In the genomic region with DNA sequence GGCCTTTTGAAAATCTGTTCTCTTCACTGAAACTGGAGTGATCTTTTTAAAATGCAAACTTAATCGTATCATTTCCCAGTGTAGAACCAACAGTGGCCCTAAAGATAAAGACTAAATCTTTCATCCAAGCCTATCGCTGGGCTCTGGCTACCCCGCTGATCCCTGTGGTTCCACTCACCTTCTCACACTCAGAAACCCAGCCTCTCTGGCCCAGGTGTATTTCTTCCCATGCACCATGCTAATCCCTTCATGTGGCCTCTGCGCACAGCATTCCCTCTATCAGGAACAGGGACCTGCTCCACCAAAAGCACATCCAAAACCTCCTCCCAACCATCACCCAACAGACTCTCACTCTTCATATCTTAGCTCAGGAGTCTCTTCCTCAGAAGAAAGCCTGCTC, we compare ENCODE assay signal across 27 cellular contexts.
"Had no signal": no experiment of that assay in that cellular context is flagged by ENCODE, and none has a peak within 500 bp of the region (broad histone marks: within the 10 kb centered on the region; RNA-seq: fewer than 3 reads in every experiment).

No MANE protein-coding gene starts in this region.

- H2AFZ ChIP-seq: parathyroid adenoma had no signal

- H3K36me3 ChIP-seq: neutrophil, right lobe of liver, sigmoid colon, stomach, thoracic aorta, thyroid gland, tibial nerve, upper lobe of left lung, uterus had no signal

- H3K27me3 ChIP-seq: neutrophil, right lobe of liver, sigmoid colon, stomach, thyroid gland, tibial nerve, upper lobe of left lung, uterus had no signal

- H3K9ac ChIP-seq: parathyroid adenoma had no signal

- H3K4me3 Mint-ChIP-seq: naive B cell; naive thymus-derived CD8-positive, alpha-beta T cell; natural killer cell treated with Interleukin-12 subunit alpha and Interleukin-12 subunit beta and Interleukin-15 and Interleukin-18, amount 100 ng/mL, for 72 hours; stimulated activated effector memory CD8-positive, alpha-beta T cell treated with anti-CD3 and anti-CD28 coated beads, Interleukin-12 subunit alpha, Interleukin-12 subunit beta, amount 100 ng/mL, for 72 hours; stimulated activated naive B cell treated with anti-CD40 and anti-IgM and Interleukin-4, amounts not matched to agents 10 μg/mL and 1 μg/mL and 100 μg/mL, for 72 hours; stimulated activated naive CD8-positive, alpha-beta T cell treated with anti-CD3 and anti-CD28 coated beads, Interleukin-15, Interleukin-2, amounts not matched to agents 100 ng/mL and 50 ng/mL, for 24 hours had no signal

- H3K9me3 ChIP-seq: neutrophil, psoas muscle, right lobe of liver, sigmoid colon, stomach, thoracic aorta, thyroid gland, tibial nerve, upper lobe of left lung, uterus had no signal

- H3K4me3 ChIP-seq: psoas muscle, right lobe of liver, sigmoid colon, stomach, thoracic aorta, thyroid gland, tibial nerve, upper lobe of left lung, uterus had no signal

- H3K4me1 Mint-ChIP-seq: naive B cell; stimulated activated effector memory CD8-positive, alpha-beta T cell treated with anti-CD3 and anti-CD28 coated beads, Interleukin-12 subunit alpha, Interleukin-12 subunit beta, amount 100 ng/mL, for 72 hours; stimulated activated naive B cell treated with anti-CD40 and anti-IgM and Interleukin-4, amounts not matched to agents 10 μg/mL and 1 μg/mL and 100 μg/mL, for 72 hours had no signal

- H3K27ac Mint-ChIP-seq: naive B cell; naive thymus-derived CD8-positive, alpha-beta T cell; natural killer cell treated with Interleukin-12 subunit alpha and Interleukin-12 subunit beta and Interleukin-15 and Interleukin-18, amount 100 ng/mL, for 72 hours; progenitor cell of endocrine pancreas; stimulated activated effector memory CD8-positive, alpha-beta T cell treated with anti-CD3 and anti-CD28 coated beads, Interleukin-12 subunit alpha, Interleukin-12 subunit beta, amount 100 ng/mL, for 72 hours; stimulated activated naive B cell treated with anti-CD40 and anti-IgM and Interleukin-4, amounts not matched to agents 10 μg/mL and 1 μg/mL and 100 μg/mL, for 72 hours; stimulated activated naive CD8-positive, alpha-beta T cell treated with anti-CD3 and anti-CD28 coated beads, Interleukin-15, Interleukin-2, amounts not matched to agents 100 ng/mL and 50 ng/mL, for 24 hours had no signal

- DNase-seq: naive B cell; naive thymus-derived CD8-positive, alpha-beta T cell; nucleus accumbens; posterior cingulate gyrus; psoas muscle; right cardiac atrium; right lobe of liver; sigmoid colon; small intestine; stimulated activated CD4-positive, alpha-beta T cell treated with anti-CD3 and anti-CD28 coated beads, Interleukin-15, amount 100 ng/mL, for 24 hours; stimulated activated CD4-positive, alpha-beta T cell treated with anti-CD3 and anti-CD28 coated beads, Interleukin-2, amount 100 ng/mL, for 24 hours; stimulated activated CD4-positive, alpha-beta T cell treated with anti-CD3 and anti-CD28 coated beads, Interleukin-2, amount 100 ng/mL, for 48 hours; stimulated activated CD4-positive, alpha-beta T cell treated with anti-CD3 and anti-CD28 coated beads, Interleukin-4, amount 100 ng/mL, for 24 hours; stimulated activated naive B cell treated with anti-CD40 and anti-IgM and Interleukin-4, amounts not matched to agents 10 μg/mL and 1 μg/mL and 100 μg/mL, for 72 hours; stimulated activated naive CD4-positive, alpha-beta T cell treated with Interleukin-2 at 50 U/mL for 16 hours; stomach; thyroid gland; upper lobe of left lung; uterus had no signal

- H3K4me1 ChIP-seq: parathyroid adenoma, psoas muscle, right lobe of liver, tibial nerve, uterus had no signal

- H3K27ac ChIP-seq: neutrophil, parathyroid adenoma, psoas muscle, right lobe of liver, sigmoid colon, stomach, thyroid gland, tibial nerve, upper lobe of left lung, uterus had no signal

- H3K79me2 ChIP-seq: parathyroid adenoma had no signal

- H3K9me3 Mint-ChIP-seq: naive thymus-derived CD8-positive, alpha-beta T cell; natural killer cell treated with Interleukin-12 subunit alpha and Interleukin-12 subunit beta and Interleukin-15 and Interleukin-18, amount 100 ng/mL, for 72 hours; stimulated activated effector memory CD8-positive, alpha-beta T cell treated with anti-CD3 and anti-CD28 coated beads, Interleukin-12 subunit alpha, Interleukin-12 subunit beta, amount 100 ng/mL, for 72 hours; stimulated activated naive B cell treated with anti-CD40 and anti-IgM and Interleukin-4, amounts not matched to agents 10 μg/mL and 1 μg/mL and 100 μg/mL, for 72 hours; stimulated activated naive CD8-positive, alpha-beta T cell treated with anti-CD3 and anti-CD28 coated beads, Interleukin-15, Interleukin-2, amounts not matched to agents 100 ng/mL and 50 ng/mL, for 24 hours had no signal

- H3K36me3 Mint-ChIP-seq: naive B cell; naive thymus-derived CD8-positive, alpha-beta T cell; stimulated activated effector memory CD8-positive, alpha-beta T cell treated with anti-CD3 and anti-CD28 coated beads, Interleukin-12 subunit alpha, Interleukin-12 subunit beta, amount 100 ng/mL, for 72 hours; stimulated activated naive B cell treated with anti-CD40 and anti-IgM and Interleukin-4, amounts not matched to agents 10 μg/mL and 1 μg/mL and 100 μg/mL, for 72 hours had no signal
